10 cellular contexts compared by ENCODE assay signal in genomic region chr3:117059054-117059989, GRCh38.
DNase-seq lines count a peak whose midpoint lies in the region; ATAC-seq and TF ChIP-seq lines count a peak whose summit lies in the region.
"Had no signal": no experiment of that assay in that cellular context is flagged by ENCODE, and none has a peak within 500 bp of the region (broad histone marks: within the 10 kb centered on the region; RNA-seq: fewer than 3 reads in every experiment).

No MANE protein-coding gene starts in this region.

- H3K27me3 ChIP-seq in Peyer's patch: no peaks in the 10 kb centered on the region

- peaks cover 44% of the 10 kb centered on the region for H3K27me3 Mint-ChIP-seq in MCF 10A (ENCODE audit: insufficient read depth, unreplicated experiment)
- no peaks in the 10 kb centered on the region for H3K27me3 Mint-ChIP-seq in T-cell

- no peak overlapping the region for H3K4me3 ChIP-seq in Peyer's patch
- H3K4me3 ChIP-seq: mucosa of descending colon, SJCRH30 had no signal

- no peaks in the 10 kb centered on the region for H3K9me3 ChIP-seq in Peyer's patch
- H3K9me3 ChIP-seq: mucosa of descending colon, SJCRH30 had no signal

- H3K4me3 Mint-ChIP-seq in MCF 10A (ENCODE audit: unreplicated experiment) (no peak overlapping the region), T-cell (no peak overlapping the region)

- intact Hi-C loops in MCF 10A (cut with micrococcal nuclease): loop anchor here (1.0 to 10.0 kb wide), 4 partner anchors 467 to 1755 kb away; no protein-coding TSS in a partner anchor

- DNase-seq in GM10266 (ENCODE audit: extremely low spot score) (no peak), NCI-H2107 (lab: John Stamatoyannopoulos, UW) (peak; percentile 4), MCF 10A (ENCODE audit: unreplicated experiment) (peak; percentile 19), middle frontal gyrus (ENCODE audit: extremely low spot score, low spot score) (peak; percentile 53), T-cell (no peak), Peyer's patch (no peak), HK-2 (ENCODE audit: unreplicated experiment) (no peak)
- DNase-seq in stimulated activated CD4-positive, alpha-beta T cell treated with anti-CD3 and anti-CD28 coated beads, Interleukin-2, amount 100 ng/mL, for 24 hours: no peak

- CTCF ChIA-PET in MCF 10A (lab: Yijun Ruan, JAX) (interaction anchor here (0.6 to 3.4 kb wide), 31 partner anchors 10 to 1749 kb away, joined by 3 to 28 read pairs (median 3); no protein-coding TSS in a partner anchor), T-cell (lab: Charles Lee) (interaction anchor here in 1 of 2 donors (0.6 kb wide), 1 partner anchor 35 kb away, joined by 3 read pairs; no protein-coding TSS in a partner anchor)

- H3K36me3 Mint-ChIP-seq in MCF 10A (ENCODE audit: insufficient read depth, unreplicated experiment): no peaks in the 10 kb centered on the region
- H3K36me3 Mint-ChIP-seq in T-cell: no peaks in the 10 kb centered on the region

- no peaks in the 10 kb centered on the region for H3K4me1 Mint-ChIP-seq in MCF 10A (ENCODE audit: insufficient read depth, unreplicated experiment)
- no peaks in the 10 kb centered on the region for H3K4me1 Mint-ChIP-seq in T-cell

- H3K27ac Mint-ChIP-seq in MCF 10A (ENCODE audit: low read depth, unreplicated experiment): no peak overlapping the region
- no peak overlapping the region for H3K27ac Mint-ChIP-seq in T-cell

- H3K36me3 ChIP-seq in Peyer's patch: no peaks in the 10 kb centered on the region
- H3K36me3 ChIP-seq: SJCRH30 had no signal

- TF ChIP-seq CTCF in GM10266 (IDR thresholded peaks at IDR 0.05; ENCODE audit: control insufficient read depth, insufficient read depth, low read depth, missing control alignments) (peak; percentile 11), MCF 10A (IDR thresholded peaks at IDR 0.05; ENCODE audit: unreplicated experiment) (peak; percentile 44), Peyer's patch (IDR thresholded peaks at IDR 0.05) (peak in 3 of 6 experiments; percentile 40 to 58 (median 54))

- TF ChIP-seq POLR2A in Peyer's patch (IDR thresholded peaks at IDR 0.05): no peak

- H3K9me3 Mint-ChIP-seq in MCF 10A (ENCODE audit: unreplicated experiment): no peaks in the 10 kb centered on the region
- no peaks in the 10 kb centered on the region for H3K9me3 Mint-ChIP-seq in T-cell

- BruUV-seq in MCF 10A (replicated peaks; lab: Mats Ljungman, UMichigan): no TSS peak

- ATAC-seq in T-cell (replicated peaks in 1 of 4): no peak
- ATAC-seq: mucosa of descending colon had no signal

- H3K27ac ChIP-seq in Peyer's patch: no peak overlapping the region
- H3K27ac ChIP-seq: SJCRH30 had no signal

- POLR2A ChIA-PET in MCF 10A (lab: Yijun Ruan, JAX): interaction anchor here (0.8 kb wide), 1 partner anchor 85 kb away, joined by 3 read pairs; no protein-coding TSS in a partner anchor
- POLR2A ChIA-PET in T-cell (lab: Charles Lee): no interaction called here

- H3K4me1 ChIP-seq in Peyer's patch: no peaks in the 10 kb centered on the region
- H3K4me1 ChIP-seq: SJCRH30 had no signal

Comparison
In these comparisons a context has a peak if more than half of its experiments do, and no peak if none do; other contexts are left out.
1. DNase-seq: peak in NCI-H2107 (single experiment), MCF 10A (single experiment) and middle frontal gyrus (single experiment); none in GM10266 (single experiment), stimulated activated CD4-positive, alpha-beta T cell treated with anti-CD3 and anti-CD28 coated beads, Interleukin-2, amount 100 ng/mL, for 24 hours (0 of 2), T-cell (0 of 34), Peyer's patch (0 of 3) and HK-2 (single experiment).